Comparison of ENCODE assay signal across 26 cellular contexts in genomic region chr2:181528441-181528840, GRCh38.
"Had no signal": no experiment of that assay in that cellular context is flagged by ENCODE, and none has a peak within 500 bp of the region (broad histone marks: within the 10 kb centered on the region; RNA-seq: fewer than 3 reads in every experiment).

No MANE protein-coding gene starts in this region.

- H3K27me3 Mint-ChIP-seq: naive B cell had no signal

- H3K36me3 Mint-ChIP-seq: mesothelial cell of epicardium had no signal

- H3K9me3 Mint-ChIP-seq: mesothelial cell of epicardium; naive B cell; nephron progenitor cell; stimulated activated effector memory CD8-positive, alpha-beta T cell treated with anti-CD3 and anti-CD28 coated beads, Interleukin-12 subunit alpha, Interleukin-12 subunit beta, amount 100 ng/mL, for 72 hours had no signal

- H3K27ac Mint-ChIP-seq: mesothelial cell of epicardium; nephron progenitor cell; stimulated activated effector memory CD8-positive, alpha-beta T cell treated with anti-CD3 and anti-CD28 coated beads, Interleukin-12 subunit alpha, Interleukin-12 subunit beta, amount 100 ng/mL, for 72 hours had no signal

- H3K4me1 Mint-ChIP-seq: mesothelial cell of epicardium; nephron progenitor cell; stimulated activated effector memory CD8-positive, alpha-beta T cell treated with anti-CD3 and anti-CD28 coated beads, Interleukin-12 subunit alpha, Interleukin-12 subunit beta, amount 100 ng/mL, for 72 hours had no signal

- H3K4me3 ChIP-seq: dorsolateral prefrontal cortex, gastroesophageal sphincter, heart left ventricle, left lung, mucosa of descending colon, ovary, psoas muscle, sigmoid colon, stomach, thyroid gland, vagina had no signal

- ATAC-seq: gastroesophageal sphincter; heart left ventricle; left cardiac atrium; left lung; mucosa of descending colon; psoas muscle; right cardiac atrium; stimulated activated effector memory CD8-positive, alpha-beta T cell treated with anti-CD3 and anti-CD28 coated beads, Interleukin-12 subunit alpha, Interleukin-12 subunit beta, amount 100 ng/mL, for 72 hours had no signal

- DNase-seq: dorsolateral prefrontal cortex; effector CD4-positive, alpha-beta T cell; heart left ventricle; hippocampal formation; left cardiac atrium; left lung; mesenchymal stem cell; mucosa of descending colon; naive B cell; nephron progenitor cell; nucleus accumbens; ovary; posterior cingulate gyrus; psoas muscle; right cardiac atrium; sigmoid colon; stimulated activated CD4-positive, alpha-beta T cell treated with anti-CD3 and anti-CD28 coated beads, Interleukin-2, amount 100 ng/mL, for 24 hours; stimulated activated CD4-positive, alpha-beta T cell treated with anti-CD3 and anti-CD28 coated beads, Interleukin-4, amount 100 ng/mL, for 24 hours; stimulated activated naive CD4-positive, alpha-beta T cell treated with Interleukin-2 at 50 U/mL for 16 hours; stomach; thyroid gland; trophoblast cell had no signal

- H3K4me3 Mint-ChIP-seq: mesothelial cell of epicardium; naive B cell; nephron progenitor cell; stimulated activated effector memory CD8-positive, alpha-beta T cell treated with anti-CD3 and anti-CD28 coated beads, Interleukin-12 subunit alpha, Interleukin-12 subunit beta, amount 100 ng/mL, for 72 hours had no signal
